14 cellular contexts compared by ENCODE assay signal in the genomic region with DNA sequence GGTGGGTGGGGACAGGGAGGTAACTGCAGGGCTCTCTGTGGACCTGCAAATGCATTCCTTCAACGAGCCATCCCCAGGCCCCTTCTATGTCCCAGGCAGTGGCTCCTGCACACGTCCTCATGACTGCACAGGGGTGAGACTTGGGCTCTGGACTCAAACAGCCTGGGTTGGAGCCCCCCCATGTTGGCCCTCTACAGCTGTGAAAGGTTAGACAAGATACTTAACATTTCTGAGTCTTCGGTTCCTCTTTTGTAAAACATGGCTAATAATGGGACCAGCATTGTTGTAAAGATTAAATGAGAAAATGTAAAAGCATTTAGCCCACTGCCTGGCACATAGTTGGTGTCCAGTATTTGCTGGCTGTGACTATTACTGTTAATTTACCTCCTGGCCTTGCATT. TPM values are rescaled to one million over a fixed set of nuclear protein-coding genes. Genes with fewer than 3 reads are reported as not detected.
"Had no signal": no experiment of that assay in that cellular context is flagged by ENCODE, and none has a peak within 500 bp of the region (broad histone marks: within the 10 kb centered on the region; RNA-seq: fewer than 3 reads in every experiment).

No MANE protein-coding gene starts in this region.

- ATAC-seq: activated naive CD4-positive, alpha-beta T cell treated with anti-CD3 and anti-CD28 coated beads, Interleukin-2, amount 50 U/mL, for 72 hours; activated T-cell treated with anti-CD3 and anti-CD28 coated beads, Interleukin-2, amount 50 U/mL, for 72 hours; foreskin keratinocyte; stimulated activated effector memory CD8-positive, alpha-beta T cell treated with anti-CD3 and anti-CD28 coated beads, Interleukin-12 subunit alpha, Interleukin-12 subunit beta, amount 100 ng/mL, for 72 hours; T-helper 17 cell; WTC11 had no signal

- H3K9me3 Mint-ChIP-seq: activated naive CD4-positive, alpha-beta T cell treated with anti-CD3 and anti-CD28 coated beads, Interleukin-2, amount 50 U/mL, for 72 hours; activated T-cell treated with anti-CD3 and anti-CD28 coated beads, Interleukin-2, amount 50 U/mL, for 72 hours; stimulated activated effector memory CD8-positive, alpha-beta T cell treated with anti-CD3 and anti-CD28 coated beads, Interleukin-12 subunit alpha, Interleukin-12 subunit beta, amount 100 ng/mL, for 72 hours; WTC11 had no signal

- H3K9me3 ChIP-seq: tibial nerve had no signal

- H3K36me3 Mint-ChIP-seq: activated naive CD4-positive, alpha-beta T cell treated with anti-CD3 and anti-CD28 coated beads, Interleukin-2, amount 50 U/mL, for 72 hours; stimulated activated effector memory CD8-positive, alpha-beta T cell treated with anti-CD3 and anti-CD28 coated beads, Interleukin-12 subunit alpha, Interleukin-12 subunit beta, amount 100 ng/mL, for 72 hours; WTC11 had no signal

- H3K27me3 Mint-ChIP-seq: T-helper 17 cell had no signal

- DNase-seq: activated CD4-positive, alpha-beta T cell treated with anti-CD3 and anti-CD28 coated beads for 48 hours; activated CD8-positive, alpha-beta memory T cell treated with anti-CD3 and anti-CD28 coated beads, Interleukin-2, amount 50 U/mL, for 48 hours; activated gamma-delta T cell; activated T-cell treated with anti-CD3 and anti-CD28 coated beads, Interleukin-2, amount 50 U/mL, for 72 hours; brain microvascular endothelial cell; effector memory CD4-positive, alpha-beta T cell; foreskin keratinocyte; head of caudate nucleus; midbrain; T-helper 17 cell had no signal

- H3K27me3 ChIP-seq: brain microvascular endothelial cell, foreskin keratinocyte, tibial nerve had no signal

- H3K27ac ChIP-seq: brain microvascular endothelial cell, foreskin keratinocyte had no signal

- H3K4me3 Mint-ChIP-seq: activated T-cell treated with anti-CD3 and anti-CD28 coated beads, Interleukin-2, amount 50 U/mL, for 72 hours; stimulated activated effector memory CD8-positive, alpha-beta T cell treated with anti-CD3 and anti-CD28 coated beads, Interleukin-12 subunit alpha, Interleukin-12 subunit beta, amount 100 ng/mL, for 72 hours; T-helper 17 cell; WTC11 had no signal

- H3K27ac Mint-ChIP-seq: activated naive CD4-positive, alpha-beta T cell treated with anti-CD3 and anti-CD28 coated beads, Interleukin-2, amount 50 U/mL, for 72 hours; activated T-cell treated with anti-CD3 and anti-CD28 coated beads, Interleukin-2, amount 50 U/mL, for 72 hours; stimulated activated effector memory CD8-positive, alpha-beta T cell treated with anti-CD3 and anti-CD28 coated beads, Interleukin-12 subunit alpha, Interleukin-12 subunit beta, amount 100 ng/mL, for 72 hours; T-helper 17 cell; WTC11 had no signal

- H3K4me3 ChIP-seq: tibial nerve had no signal

- H3K4me1 Mint-ChIP-seq: stimulated activated effector memory CD8-positive, alpha-beta T cell treated with anti-CD3 and anti-CD28 coated beads, Interleukin-12 subunit alpha, Interleukin-12 subunit beta, amount 100 ng/mL, for 72 hours had no signal

RNA-seq across cellular contexts. Expression of a gene that starts 41.8 kb away (rescaled TPM):
- total RNA-seq: T-helper 17 cell had no signal
